Comparison of ENCODE assay signal across 1 cellular context in the genomic region with DNA sequence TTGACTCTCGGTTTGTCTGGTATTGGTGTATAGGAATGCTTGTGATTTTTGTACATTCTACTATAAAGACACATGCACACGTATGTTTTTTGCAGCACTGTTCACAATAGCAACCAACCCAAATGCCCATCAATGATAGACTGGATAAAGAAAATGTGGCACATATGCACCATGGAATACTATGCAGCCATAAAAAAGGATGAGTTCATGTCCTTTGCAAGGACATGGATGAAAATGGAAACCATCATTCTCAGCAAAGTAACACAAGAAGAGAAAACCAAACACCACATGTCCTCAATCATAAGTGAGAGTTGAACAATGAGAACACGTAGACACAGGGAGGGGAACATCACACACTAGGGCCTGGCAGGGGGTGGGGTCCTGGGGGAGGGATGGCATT.
TF ChIP-seq lines count a peak whose summit lies in the region.

No MANE protein-coding gene starts in this region.

TF ChIP-seq in K562, 482 proteins besides CTCF, POLR2A, EP300 and RAD21:
- TF ChIP-seq RBM25 (IDR thresholded peaks at IDR 0.05; ENCODE audit: low read depth, low read length, severe bottlenecking) (peak; percentile 39), BCOR (IDR thresholded peaks at IDR 0.05) (peak; percentile 60), ZNF146 (CRISPR knock-in tag; IDR thresholded peaks at IDR 0.05; ENCODE audit: unreplicated experiment) (peak; percentile 90)
